17 cellular contexts compared by ENCODE assay signal in genomic region chr3:34077796-34078195, GRCh38.
DNase-seq lines count a peak whose midpoint lies in the region; ATAC-seq and TF ChIP-seq lines count a peak whose summit lies in the region.
"Had no signal": no experiment of that assay in that cellular context is flagged by ENCODE, and none has a peak within 500 bp of the region (broad histone marks: within the 10 kb centered on the region; RNA-seq: fewer than 3 reads in every experiment).

No MANE protein-coding gene starts in this region.

- CTCF ChIA-PET in activated naive CD4-positive, alpha-beta T cell treated with anti-CD3 and anti-CD28 coated beads, Interleukin-2, amount 10 ng/mL, durations not matched to agents 7 days and 5 days (lab: Charles Lee), result no interaction called here

- H3K27ac Mint-ChIP-seq in activated naive CD4-positive, alpha-beta T cell treated with anti-CD3 and anti-CD28 coated beads, Interleukin-2, amount 10 ng/mL, durations not matched to agents 7 days and 5 days, result no peak overlapping the region
- H3K27ac Mint-ChIP-seq: activated naive CD4-positive, alpha-beta T cell treated with anti-CD3 and anti-CD28 coated beads for 36 hours had no signal

- no peaks in the 10 kb centered on the region for H3K4me1 Mint-ChIP-seq in activated naive CD4-positive, alpha-beta T cell treated with anti-CD3 and anti-CD28 coated beads, Interleukin-2, amount 10 ng/mL, durations not matched to agents 7 days and 5 days

- no peak for TF ChIP-seq CTCF in choroid plexus epithelial cell (conservative IDR thresholded peaks at IDR 0.05; ENCODE audit: low read depth, low read length)

- H3K27me3 Mint-ChIP-seq in activated naive CD4-positive, alpha-beta T cell treated with anti-CD3 and anti-CD28 coated beads, Interleukin-2, amount 10 ng/mL, durations not matched to agents 7 days and 5 days, result no peaks in the 10 kb centered on the region

- DNase-seq in choroid plexus epithelial cell (ENCODE audit: low read depth) (peak; percentile 14), NCI-H2171 treated with DMSO at 0.1 percent for 48 hours (lab: John Stamatoyannopoulos, UW) (no peak), T-helper 1 cell (no peak)
- DNase-seq in activated naive CD4-positive, alpha-beta T cell treated with anti-CD3 and anti-CD28 coated beads, Interleukin-2, amount 10 ng/mL, durations not matched to agents 7 days and 5 days, result no peak
- DNase-seq: activated naive CD4-positive, alpha-beta T cell treated with anti-CD3 and anti-CD28 coated beads for 36 hours; GF-D8; glutamatergic neuron; mammary epithelial cell; NCI-H187 treated with DMSO at 0.1 percent for 48 hours; SHP77 treated with DMSO at 0.1 percent for 48 hours; trophoblast cell had no signal

- no peaks in the 10 kb centered on the region for H3K36me3 Mint-ChIP-seq in activated naive CD4-positive, alpha-beta T cell treated with anti-CD3 and anti-CD28 coated beads, Interleukin-2, amount 10 ng/mL, durations not matched to agents 7 days and 5 days
- H3K36me3 Mint-ChIP-seq: IgD-negative memory B cell had no signal

- ATAC-seq in GM18499 (IDR thresholded peaks at IDR 0.05; ENCODE audit: insufficient read depth, unreplicated experiment), result peak; percentile 75
- ATAC-seq in GM21390 (IDR thresholded peaks at IDR 0.05; ENCODE audit: unreplicated experiment), result peak; percentile 76
- peak; percentile 74 for ATAC-seq in HG03103 (IDR thresholded peaks at IDR 0.05; ENCODE audit: low read depth, unreplicated experiment)
- ATAC-seq in GM21423 (IDR thresholded peaks at IDR 0.05; ENCODE audit: unreplicated experiment), result no peak

- H3K4me3 ChIP-seq in choroid plexus epithelial cell (ENCODE audit: low read depth, low read length), result no peak overlapping the region
- H3K4me3 ChIP-seq: HAP-1 had no signal

- H3K9me3 Mint-ChIP-seq in activated naive CD4-positive, alpha-beta T cell treated with anti-CD3 and anti-CD28 coated beads, Interleukin-2, amount 10 ng/mL, durations not matched to agents 7 days and 5 days, result no peaks in the 10 kb centered on the region
- H3K9me3 Mint-ChIP-seq: IgD-negative memory B cell had no signal

- no peak overlapping the region for H3K4me3 Mint-ChIP-seq in activated naive CD4-positive, alpha-beta T cell treated with anti-CD3 and anti-CD28 coated beads, Interleukin-2, amount 10 ng/mL, durations not matched to agents 7 days and 5 days
- H3K4me3 Mint-ChIP-seq: activated naive CD4-positive, alpha-beta T cell treated with anti-CD3 and anti-CD28 coated beads for 36 hours had no signal
